Comparison of ENCODE assay signal across 9 cellular contexts in genomic region chr20:50054626-50055511, GRCh38. TPM values are rescaled to one million over a fixed set of nuclear protein-coding genes. Genes with fewer than 3 reads are reported as not detected.
A peak's percentile ranks its signal among the peaks of the same experiment; 100 is the strongest.
DNase-seq lines count a peak whose midpoint lies in the region; ATAC-seq and TF ChIP-seq lines count a peak whose summit lies in the region.
"Had no signal": no experiment of that assay in that cellular context is flagged by ENCODE, and none has a peak within 500 bp of the region (broad histone marks: within the 10 kb centered on the region; RNA-seq: fewer than 3 reads in every experiment).

No MANE protein-coding gene starts in this region.

- TF ChIP-seq CTCF in IMR-90 (conservative IDR thresholded peaks at IDR 0.05; ENCODE audit: low read depth, low read length) (no peak), choroid plexus epithelial cell (conservative IDR thresholded peaks at IDR 0.05; ENCODE audit: low read depth, low read length) (no peak), left lung (IDR thresholded peaks at IDR 0.05) (no peak)

- H3K9me1 ChIP-seq in IMR-90 (ENCODE audit: insufficient read depth, low read length): no peaks in the 10 kb centered on the region; the same call in 1 of the 2 replicates

- peak overlapping the region; percentile 50; the same call in 1 of the 2 replicates for H3K18ac ChIP-seq in IMR-90 (ENCODE audit: low read depth, low read length)

- ATAC-seq in IMR-90 (ENCODE audit: low read depth) (peak; percentile 81), left lung (peak; percentile 14), GM18870 (IDR thresholded peaks at IDR 0.05; ENCODE audit: unreplicated experiment) (no peak), HG03432 (IDR thresholded peaks at IDR 0.05; ENCODE audit: unreplicated experiment) (no peak)

- H3K27ac ChIP-seq in IMR-90 (ENCODE audit: insufficient read depth, low read length) (peak overlapping the region; percentile 4; the same call in 1 of the 2 replicates), left lung (no peak overlapping the region), substantia nigra (ENCODE audit: low read depth, low read length, poor library complexity, severe bottlenecking) (peak overlapping the region; percentile 68)

- peak overlapping the region; percentile 90 for H2AFZ ChIP-seq in IMR-90 (replicated peaks; ENCODE audit: low read length, poor library complexity)

- peak overlapping the region; percentile 27 to 81; a peak in 3 of 4 replicates for H4K8ac ChIP-seq in IMR-90 (ENCODE audit: low read depth in 2 of 2, low read length in 2 of 2)

- H3K79me1 ChIP-seq in IMR-90 (ENCODE audit: low read depth in 1 of 2, low read length in 2 of 2): no peaks in the 10 kb centered on the region

- intact Hi-C loops in IMR-90 (cut with micrococcal nuclease): no loop called here
- intact Hi-C loops in left lung (cut with DNase I): no loop called here

- H3K4me3 ChIP-seq in IMR-90 (ENCODE audit: insufficient read depth, low read depth, low read length): no peak overlapping the region
- H3K4me3 ChIP-seq in choroid plexus epithelial cell (ENCODE audit: low read depth, low read length): no peak overlapping the region
- no peak overlapping the region for H3K4me3 ChIP-seq in left lung

- dilution Hi-C loops in IMR-90 (cut with HindIII; ENCODE audit: low sequenced_read_pairs, unreplicated experiment): no loop called here

- H3K4me1 ChIP-seq in IMR-90 (ENCODE audit: control insufficient read depth, insufficient read depth, low read length) (peaks cover 8% of the 10 kb centered on the region), left lung (peaks cover 7 to 9% of the 10 kb centered on the region in 2 donors)

- no TSS peak for BruUV-seq in IMR-90 (replicated peaks; lab: Mats Ljungman, UMichigan)

- CTCF ChIA-PET in IMR-90 (lab: Yijun Ruan, JAX): interaction anchor here (1.0 kb wide), 1 partner anchor 17 kb away, joined by 3 read pairs; no protein-coding TSS in a partner anchor

- POLR2A ChIA-PET in IMR-90 (lab: Charles Lee; ENCODE audit: unreplicated experiment): no interaction called here

- H3K4ac ChIP-seq in IMR-90 (ENCODE audit: low read depth, low read length): peak overlapping the region; percentile 78

- H4K5ac ChIP-seq in IMR-90 (ENCODE audit: low read depth, low read length): peak overlapping the region; percentile 32

- 0 out of 2 replicates have a peak overlapping the region, but pooled peaks have one; percentile 35 for H3K56ac ChIP-seq in IMR-90 (ENCODE audit: extremely low read depth, insufficient read depth, low read length)

- H3K36me3 ChIP-seq in IMR-90 (ENCODE audit: control insufficient read depth, insufficient read depth, low read length) (no peaks in the 10 kb centered on the region), left lung (no peaks in the 10 kb centered on the region)

- peak overlapping the region; percentile 71 for H2AK9ac ChIP-seq in IMR-90 (replicated peaks; ENCODE audit: low read depth, low read length, poor library complexity)

- peak overlapping the region; percentile 48 for H3K23ac ChIP-seq in IMR-90 (ENCODE audit: low read depth, low read length)

- H3K27me3 ChIP-seq in IMR-90 (ENCODE audit: control insufficient read depth, insufficient read depth, low read length): no peaks in the 10 kb centered on the region
- peaks cover 0 to 9% of the 10 kb centered on the region in 2 donors for H3K27me3 ChIP-seq in left lung

- H2BK5ac ChIP-seq in IMR-90 (ENCODE audit: low read depth, low read length, poor library complexity, severe bottlenecking): no peak overlapping the region

- H3K9me3 ChIP-seq in IMR-90 (ENCODE audit: control insufficient read depth, insufficient read depth, low read length) (no peaks in the 10 kb centered on the region), left lung (no peaks in the 10 kb centered on the region)

- peak overlapping the region; percentile 13 for H3K4me2 ChIP-seq in IMR-90 (ENCODE audit: low read depth, low read length)

- H2BK120ac ChIP-seq in IMR-90 (ENCODE audit: low read depth, low read length): peak overlapping the region; percentile 77; the same call in 1 of the 2 replicates

- DNase-seq in IMR-90: peak; percentile 41
- DNase-seq in choroid plexus epithelial cell (ENCODE audit: low read depth): peak; percentile 83
- DNase-seq in left lung: no peak
- DNase-seq in substantia nigra (lab: John Stamatoyannopoulos, UW): peak; percentile 5 to 91 (median 64)
- no peak for DNase-seq in NCI-H748 treated with DMSO at 0.1 percent for 48 hours (lab: John Stamatoyannopoulos, UW)
- DNase-seq in NCI-H774 (lab: John Stamatoyannopoulos, UW): no peak
- DNase-seq: OCI-M1 had no signal

- peak overlapping the region; percentile 26; the same call in 1 of the 2 replicates for H3K9ac ChIP-seq in IMR-90 (ENCODE audit: low read depth, low read length)

- TF ChIP-seq POLR2A in IMR-90 (IDR thresholded peaks at IDR 0.05; ENCODE audit: low read depth, low read length): no peak

- H3K14ac ChIP-seq in IMR-90 (replicated peaks; ENCODE audit: low read depth, low read length): peak overlapping the region; percentile 78

- H2BK15ac ChIP-seq in IMR-90 (ENCODE audit: low read depth, low read length): no peak overlapping the region

- in situ Hi-C loops in IMR-90 (cut with MboI; ENCODE audit: low sequenced_read_pairs): no loop called here

- H4K20me1 ChIP-seq in IMR-90 (ENCODE audit: insufficient read depth, low read length): no peaks in the 10 kb centered on the region

- 0 out of 2 replicates have a peak overlapping the region, but pooled peaks have one; percentile 81 for H2BK20ac ChIP-seq in IMR-90 (ENCODE audit: low read depth, low read length)

- no peak overlapping the region; the same call in 1 of the 2 replicates for H2AK5ac ChIP-seq in IMR-90 (ENCODE audit: low read depth, low read length)

- no peak for TF ChIP-seq RAD21 in IMR-90 (IDR thresholded peaks at IDR 0.05; ENCODE audit: low read length)

- WGBS in IMR-90 (ENCODE audit: extremely low coverage in 2 of 2, insufficient read length in 1 of 2), 2 experiments: 12% methylated on average over 12 of the region's 34 CpGs; no CpG with 5 or more reads in 1 of the 2 experiments

- H4K91ac ChIP-seq in IMR-90 (ENCODE audit: insufficient read depth, low read depth, low read length): peak overlapping the region; percentile 53; the same call in 1 of the 2 replicates

TF ChIP-seq in IMR-90, 13 proteins besides CTCF, POLR2A, EP300 and RAD21:
- TF ChIP-seq FOS (IDR thresholded peaks at IDR 0.05; ENCODE audit: low read depth, low read length): no peak
- TF ChIP-seq RCOR1 (IDR thresholded peaks at IDR 0.05; ENCODE audit: insufficient replicate concordance, low read length): no peak

RNA-seq across cellular contexts. Expression of gene UBE2V1, which starts 58.1 kb away (rescaled TPM):
- total RNA-seq in IMR-90 (2012; rRNA removed) (20.1 and 41.4 TPM in 2 replicates), left lung (10 to 100 TPM; 72.6 to 74.6 TPM)
- polyA plus RNA-seq in IMR-90 (2012; rRNA removed): 128 and 138 TPM in 2 replicates
- polyA plus RNA-seq in IMR-90 (2012; cell fraction: cytosol; rRNA removed): 46.2 and 74.3 TPM in 2 replicates
- 37.1 and 141 TPM in 2 replicates for polyA plus RNA-seq in IMR-90 (2012; cell fraction: nucleus; rRNA removed; ENCODE audit: low replicate concordance)

Comparison
In these comparisons a context has a peak if more than half of its experiments do, and no peak if none do; other contexts are left out.
1. ATAC-seq: peak in IMR-90 (single experiment) and left lung (single experiment); none in GM18870 (single experiment) and HG03432 (single experiment).
2. DNase-seq: peak in IMR-90 (single experiment), choroid plexus epithelial cell (single experiment) and substantia nigra (49 of 49); none in left lung (0 of 2), NCI-H748 treated with DMSO at 0.1 percent for 48 hours (single experiment) and NCI-H774 (single experiment).
3. H3K27ac ChIP-seq: peak in IMR-90 (single experiment) and substantia nigra (single experiment); none in left lung (0 of 2).